ENCODE assay signal across 32 cellular contexts in the genomic region with DNA sequence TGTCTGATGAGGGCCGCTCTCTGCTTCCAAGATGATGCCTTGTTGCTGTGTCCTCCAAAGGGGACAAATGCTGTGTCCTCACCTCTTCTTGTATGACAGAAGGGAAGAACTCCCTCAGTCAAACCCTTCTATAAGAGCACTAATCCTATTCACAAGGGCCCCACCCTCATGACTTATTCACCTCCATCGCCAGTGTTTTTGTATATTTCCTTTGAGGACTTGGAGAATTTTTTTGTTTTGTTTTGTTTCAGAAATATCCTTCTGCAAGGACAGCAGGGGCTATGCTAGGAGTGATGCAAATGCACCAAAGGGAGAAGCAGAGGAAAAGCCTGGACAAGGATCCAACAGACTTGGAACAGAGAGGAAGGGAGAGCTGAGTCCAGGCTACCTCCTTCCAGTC.
"Had no signal": no experiment of that assay in that cellular context is flagged by ENCODE, and none has a peak within 500 bp of the region (broad histone marks: within the 10 kb centered on the region; RNA-seq: fewer than 3 reads in every experiment).

No MANE protein-coding gene starts in this region.

- H3K27me3 Mint-ChIP-seq: activated naive CD8-positive, alpha-beta T cell treated with anti-CD3 and anti-CD28 coated beads for 36 hours; activated T-helper 17 cell treated with anti-CD3 and anti-CD28 coated beads, Interleukin-2, amount 50 U/mL, for 72 hours had no signal

- H3K4me1 ChIP-seq: adrenal gland, body of pancreas, breast epithelium had no signal

- H3K36me3 Mint-ChIP-seq: activated CD4-positive, alpha-beta memory T cell treated with anti-CD3 and anti-CD28 coated beads for 36 hours; activated naive CD8-positive, alpha-beta T cell treated with anti-CD3 and anti-CD28 coated beads for 36 hours had no signal

- DNase-seq: activated B cell treated with CpG ODN at 0.5 μM for 24 hours; activated CD4-positive, alpha-beta memory T cell treated with anti-CD3 and anti-CD28 coated beads for 36 hours; activated CD4-positive, alpha-beta T cell treated with anti-CD3 and anti-CD28 coated beads for 4 hours; activated CD4-positive, alpha-beta T cell treated with anti-CD3 and anti-CD28 coated beads, Interleukin-2, amount 10 ng/mL, durations not matched to agents 24 days and 14 days; activated CD4-positive, alpha-beta T cell treated with anti-CD3 and anti-CD28 coated beads, Interleukin-2, amount 50 U/mL, for 1 hour; activated CD4-positive, alpha-beta T cell treated with anti-CD3 and anti-CD28 coated beads, Interleukin-2, amount 50 U/mL, for 4 hours; activated CD4-positive, CD25-positive, alpha-beta regulatory T cell treated with anti-CD3 and anti-CD28 coated beads, Interleukin-2, amount 50 U/mL, for 72 hours; activated CD8-positive, alpha-beta memory T cell treated with anti-CD3 and anti-CD28 coated beads, Interleukin-2, amount 50 U/mL, for 4 hours; activated effector memory CD4-positive, alpha-beta T cell treated with anti-CD3 and anti-CD28 coated beads, Interleukin-2, amount 50 U/mL, for 16 hours; activated gamma-delta T cell treated with Interleukin-2 at 50 U/mL for 16 hours; activated naive CD4-positive, alpha-beta T cell; activated naive CD4-positive, alpha-beta T cell treated with anti-CD3 and anti-CD28 coated beads for 36 hours; activated naive CD4-positive, alpha-beta T cell treated with anti-CD3 and anti-CD28 coated beads, Interleukin-2, amount 50 U/mL, for 16 hours; activated naive CD8-positive, alpha-beta T cell treated with anti-CD3 and anti-CD28 coated beads for 36 hours; activated T-cell treated with anti-CD3 and anti-CD28 coated beads for 4 hours; activated T-cell treated with anti-CD3 and anti-CD28 coated beads, Interleukin-2, amount 50 U/mL, for 1 hour; activated T-cell treated with anti-CD3 and anti-CD28 coated beads, Interleukin-2, amount 50 U/mL, for 4 hours; activated T-cell treated with anti-CD3 and anti-CD28 coated beads, Interleukin-2, amount 50 U/mL, for 72 hours; adrenal gland; amniotic stem cell; aorta; body of pancreas; brain microvascular endothelial cell; central memory CD4-positive, alpha-beta T cell; T-helper 2 cell; T-helper 9 cell had no signal

- H3K4me1 Mint-ChIP-seq: activated T-helper 17 cell treated with anti-CD3 and anti-CD28 coated beads, Interleukin-2, amount 50 U/mL, for 72 hours had no signal

- H3K4me3 Mint-ChIP-seq: activated B cell treated with CpG ODN at 0.5 μM for 24 hours; activated CD4-positive, alpha-beta memory T cell treated with anti-CD3 and anti-CD28 coated beads for 36 hours; activated CD4-positive, alpha-beta T cell treated with anti-CD3 and anti-CD28 coated beads, Interleukin-2, amount 10 ng/mL, durations not matched to agents 24 days and 14 days; activated naive CD4-positive, alpha-beta T cell treated with anti-CD3 and anti-CD28 coated beads for 36 hours; activated naive CD8-positive, alpha-beta T cell treated with anti-CD3 and anti-CD28 coated beads for 36 hours; activated T-cell treated with anti-CD3 and anti-CD28 coated beads, Interleukin-2, amount 50 U/mL, for 4 hours; activated T-cell treated with anti-CD3 and anti-CD28 coated beads, Interleukin-2, amount 50 U/mL, for 72 hours; activated T-helper 1 cell treated with anti-CD3 and anti-CD28 coated beads, Interleukin-12 subunit alpha, Interleukin-12 subunit beta, Interleukin-2, Interleukin-4 antibody, amounts not matched to agents 30 ng/mL and 10 ng/mL and 1 ng/mL, durations not matched to agents 14 hours and 24 hours and 36 hours; activated T-helper 17 cell treated with anti-CD3 and anti-CD28 coated beads, Interleukin-2, amount 50 U/mL, for 72 hours; T-helper 2 cell treated with Interferon-gamma antibody and Interleukin-4, amounts not matched to agents 5 μg/mL and 100 μg/mL, for 36 hours had no signal

- H3K27ac Mint-ChIP-seq: activated CD4-positive, alpha-beta memory T cell treated with anti-CD3 and anti-CD28 coated beads for 36 hours; activated CD4-positive, alpha-beta T cell treated with anti-CD3 and anti-CD28 coated beads, Interleukin-2, amount 10 ng/mL, durations not matched to agents 24 days and 14 days; activated naive CD4-positive, alpha-beta T cell treated with anti-CD3 and anti-CD28 coated beads for 36 hours; activated naive CD8-positive, alpha-beta T cell treated with anti-CD3 and anti-CD28 coated beads for 36 hours; activated T-cell treated with anti-CD3 and anti-CD28 coated beads, Interleukin-2, amount 50 U/mL, for 72 hours; activated T-helper 1 cell treated with anti-CD3 and anti-CD28 coated beads, Interleukin-12 subunit alpha, Interleukin-12 subunit beta, Interleukin-2, Interleukin-4 antibody, amounts not matched to agents 30 ng/mL and 10 ng/mL and 1 ng/mL, durations not matched to agents 14 hours and 24 hours and 36 hours; T-helper 2 cell treated with Interferon-gamma antibody and Interleukin-4, amounts not matched to agents 5 μg/mL and 100 μg/mL, for 36 hours had no signal

- H3K9me3 ChIP-seq: adrenal gland, body of pancreas, breast epithelium had no signal

- H3K27ac ChIP-seq: adrenal gland, body of pancreas, brain microvascular endothelial cell, breast epithelium, VCaP had no signal

- H3K4me3 ChIP-seq: adrenal gland, body of pancreas, breast epithelium had no signal

- ATAC-seq: activated naive CD4-positive, alpha-beta T cell treated with anti-CD3 and anti-CD28 coated beads, Interleukin-2, amount 50 U/mL, for 72 hours; activated T-cell treated with anti-CD3 and anti-CD28 coated beads, Interleukin-2, amount 50 U/mL, for 4 hours; activated T-cell treated with anti-CD3 and anti-CD28 coated beads, Interleukin-2, amount 50 U/mL, for 72 hours; activated T-helper 17 cell treated with anti-CD3 and anti-CD28 coated beads, Interleukin-2, amount 50 U/mL, for 72 hours; body of pancreas had no signal

- H3K9me3 Mint-ChIP-seq: activated B cell treated with CpG ODN at 0.5 μM for 24 hours; activated CD4-positive, alpha-beta memory T cell treated with anti-CD3 and anti-CD28 coated beads for 36 hours; activated naive CD8-positive, alpha-beta T cell treated with anti-CD3 and anti-CD28 coated beads for 36 hours; activated T-cell treated with anti-CD3 and anti-CD28 coated beads, Interleukin-2, amount 50 U/mL, for 4 hours; activated T-cell treated with anti-CD3 and anti-CD28 coated beads, Interleukin-2, amount 50 U/mL, for 72 hours; activated T-helper 17 cell treated with anti-CD3 and anti-CD28 coated beads, Interleukin-2, amount 50 U/mL, for 72 hours; T-helper 2 cell treated with Interferon-gamma antibody and Interleukin-4, amounts not matched to agents 5 μg/mL and 100 μg/mL, for 36 hours had no signal

- H3K36me3 ChIP-seq: adrenal gland, brain microvascular endothelial cell, breast epithelium had no signal

- H3K27me3 ChIP-seq: adrenal gland, body of pancreas, brain microvascular endothelial cell, breast epithelium had no signal
